ENCODE assay signal across 16 cellular contexts in the genomic region with DNA sequence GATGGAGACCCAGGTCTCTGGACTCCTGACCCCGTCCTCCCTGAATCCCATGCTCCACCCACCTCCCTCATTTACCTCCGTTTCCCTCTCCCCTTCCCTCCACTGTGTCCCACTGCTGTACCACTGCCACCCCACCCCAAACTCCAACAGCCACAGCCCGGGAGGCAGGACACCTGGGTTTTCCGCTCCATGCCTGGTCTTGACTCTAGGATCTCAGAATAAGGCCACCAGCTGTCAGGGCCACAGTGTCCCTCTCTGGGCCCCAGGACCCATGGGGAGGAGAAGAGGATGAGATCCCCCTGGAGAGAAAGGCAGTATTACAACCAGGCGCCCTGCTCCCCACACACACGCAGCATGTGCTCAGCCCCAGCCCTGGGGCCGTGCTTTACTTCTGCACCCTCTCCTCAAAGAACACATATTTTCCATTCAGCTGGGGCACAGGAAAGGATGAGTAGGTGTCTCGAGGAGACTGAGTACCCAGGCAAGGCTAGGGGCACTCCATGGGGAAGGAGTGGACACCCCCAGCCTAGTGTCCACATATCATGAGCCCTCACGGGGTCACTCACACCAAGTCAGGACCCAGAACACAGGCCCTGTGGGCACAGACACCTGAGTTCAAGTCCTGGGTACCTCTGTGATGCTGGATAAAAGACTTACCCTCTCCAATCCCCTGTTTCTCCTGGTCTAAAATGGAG. TPM values are rescaled to one million over a fixed set of nuclear protein-coding genes. Genes with fewer than 3 reads are reported as not detected.
"Had no signal": no experiment of that assay in that cellular context is flagged by ENCODE, and none has a peak within 500 bp of the region (broad histone marks: within the 10 kb centered on the region; RNA-seq: fewer than 3 reads in every experiment).

No MANE protein-coding gene starts in this region.

- DNase-seq: activated CD4-positive, alpha-beta T cell treated with anti-CD3 and anti-CD28 coated beads, Interleukin-2, amount 50 U/mL, for 48 hours; activated CD4-positive, CD25-positive, alpha-beta regulatory T cell treated with anti-CD3 and anti-CD28 coated beads, Interleukin-2, amount 50 U/mL, for 72 hours; activated CD8-positive, alpha-beta memory T cell treated with anti-CD3 and anti-CD28 coated beads, Interleukin-2, amount 50 U/mL, for 4 hours; activated gamma-delta T cell; cortex of kidney; effector CD8-positive, alpha-beta T cell; spleen had no signal

- H3K36me3 ChIP-seq: brain microvascular endothelial cell, sigmoid colon, spleen, tibial nerve, vagina had no signal

- H3K4me3 Mint-ChIP-seq: neural crest cell had no signal

- H3K9me3 ChIP-seq: sigmoid colon, spleen, tibial nerve, vagina had no signal

- H3K27ac ChIP-seq: brain microvascular endothelial cell, tibial nerve, vagina had no signal

- H3K27me3 ChIP-seq: vagina had no signal

- H3K4me1 Mint-ChIP-seq: neural crest cell had no signal

- FAIRE-seq: frontal cortex had no signal

- H3K9me3 Mint-ChIP-seq: neural crest cell had no signal

RNA-seq across cellular contexts. Expression of a gene that starts 0.7 kb away (rescaled TPM):
- total RNA-seq: fibroblast of lung, frontal cortex, lower leg skin, neural crest cell, osteoblast, tibial nerve, vagina had no signal
- polyA plus RNA-seq: fibroblast of lung had no signal

RNA-seq across cellular contexts. Expression of a gene that starts 56.1 kb away (rescaled TPM):
- total RNA-seq: fibroblast of lung, neural crest cell, osteoblast, sigmoid colon had no signal
- polyA plus RNA-seq: fibroblast of lung had no signal
